In the genomic region with DNA sequence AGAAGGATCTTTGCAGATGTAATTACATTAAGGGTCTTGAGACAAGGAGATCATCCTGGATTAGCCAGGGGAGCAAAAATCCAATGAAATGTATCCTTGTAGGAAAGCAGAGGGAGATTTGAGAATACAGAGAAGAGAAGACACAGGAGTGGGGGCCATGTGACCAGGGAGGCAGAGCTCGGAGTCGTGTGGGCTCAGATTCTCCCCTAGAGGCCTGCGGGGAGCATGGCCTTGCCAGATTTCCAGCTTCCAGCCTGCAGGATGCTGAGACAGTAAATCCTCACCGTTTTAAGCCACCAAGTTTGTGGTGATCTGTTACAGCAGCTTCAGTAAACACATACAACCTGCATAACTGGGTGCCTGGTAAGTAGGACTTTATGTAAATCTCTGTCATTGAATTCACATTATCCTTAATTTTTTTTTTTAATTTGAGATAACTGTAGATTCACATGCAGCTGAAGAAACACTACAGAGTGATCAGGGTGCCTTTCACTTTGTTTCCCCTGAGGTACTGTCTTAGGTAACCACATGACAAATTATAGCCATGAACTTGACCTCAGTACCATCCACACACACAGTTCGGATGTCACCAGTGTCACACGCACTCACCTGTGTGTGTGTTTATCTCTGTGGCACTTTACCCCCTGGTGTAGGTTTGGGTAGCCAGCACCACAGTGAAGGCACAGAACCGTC, we compare ENCODE assay signal across 1 cellular context.
TF ChIP-seq lines count a peak whose summit lies in the region.

No MANE protein-coding gene starts in this region.

TF ChIP-seq in HepG2, 621 proteins besides CTCF, POLR2A, EP300 and RAD21 (continued from another document):
- TF ChIP-seq, protein P1, sequence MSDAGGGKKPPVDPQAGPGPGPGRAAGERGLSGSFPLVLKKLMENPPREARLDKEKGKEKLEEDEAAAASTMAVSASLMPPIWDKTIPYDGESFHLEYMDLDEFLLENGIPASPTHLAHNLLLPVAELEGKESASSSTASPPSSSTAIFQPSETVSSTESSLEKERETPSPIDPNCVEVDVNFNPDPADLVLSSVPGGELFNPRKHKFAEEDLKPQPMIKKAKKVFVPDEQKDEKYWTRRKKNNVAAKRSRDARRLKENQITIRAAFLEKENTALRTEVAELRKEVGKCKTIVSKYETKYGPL (CRISPR knock-in tag; IDR thresholded peaks at IDR 0.05), result no peak
- no peak for TF ChIP-seq TMF1 (CRISPR knock-in tag; IDR thresholded peaks at IDR 0.05; ENCODE audit: low read depth)
